Comparison of ENCODE assay signal across 19 cellular contexts in genomic region chr14:49761839-49762551, GRCh38. TPM values are rescaled to one million over a fixed set of nuclear protein-coding genes. Genes with fewer than 3 reads are reported as not detected.
DNase-seq lines count a peak whose midpoint lies in the region; FAIRE-seq and TF ChIP-seq lines count a peak whose summit lies in the region.
"Had no signal": no experiment of that assay in that cellular context is flagged by ENCODE, and none has a peak within 500 bp of the region (broad histone marks: within the 10 kb centered on the region; RNA-seq: fewer than 3 reads in every experiment).

No MANE protein-coding gene starts in this region.

- no peaks in the 10 kb centered on the region for H3K27me3 Mint-ChIP-seq in Caco-2 (ENCODE audit: insufficient read depth, unreplicated experiment)
- H3K27me3 Mint-ChIP-seq: CD4-positive, alpha-beta memory T cell had no signal

- H3K27me3 ChIP-seq in Caco-2 (replicated peaks; ENCODE audit: control insufficient read depth, insufficient read depth, low read length), result no peaks in the 10 kb centered on the region
- H3K27me3 ChIP-seq in osteoblast (ENCODE audit: insufficient read depth, low read length), result no peaks in the 10 kb centered on the region
- H3K27me3 ChIP-seq in suprapubic skin, result no peaks in the 10 kb centered on the region
- no peaks in the 10 kb centered on the region for H3K27me3 ChIP-seq in small intestine (ENCODE audit: control insufficient read depth in 2 of 2, insufficient read depth in 2 of 2, low read length in 2 of 2)

- H3K36me3 Mint-ChIP-seq in Caco-2 (ENCODE audit: insufficient read depth, unreplicated experiment), result no peaks in the 10 kb centered on the region

- no peaks in the 10 kb centered on the region for H4K20me1 ChIP-seq in osteoblast (ENCODE audit: insufficient read depth, low read length)

- no peak for TF ChIP-seq EP300 in suprapubic skin (IDR thresholded peaks at IDR 0.05)

- H3K79me2 ChIP-seq in osteoblast (ENCODE audit: insufficient read depth, low read length), result no peaks in the 10 kb centered on the region

- no peaks in the 10 kb centered on the region for H3K9me3 ChIP-seq in Caco-2
- H3K9me3 ChIP-seq in osteoblast (ENCODE audit: low read depth, low read length), result no peaks in the 10 kb centered on the region
- H3K9me3 ChIP-seq in suprapubic skin, result no peaks in the 10 kb centered on the region
- no peaks in the 10 kb centered on the region for H3K9me3 ChIP-seq in small intestine (ENCODE audit: control insufficient read depth, low read depth)
- H3K9me3 ChIP-seq: HAP-1 had no signal

- POLR2A ChIA-PET in Caco-2 (lab: Charles Lee), result no interaction called here

- no peak overlapping the region for H3K4me2 ChIP-seq in osteoblast (ENCODE audit: insufficient read depth, low read length)
- H3K4me2 ChIP-seq: GM23338 had no signal

- DNase-seq in Caco-2, result peak in 1 of 2 experiments; percentile 50
- no peak for DNase-seq in GM18507 (ENCODE audit: extremely low spot score, insufficient read length, low read depth)
- peak; percentile 53 for DNase-seq in RCC 7860 (ENCODE audit: low spot score)
- no peak for DNase-seq in osteoblast (ENCODE audit: insufficient read length, low spot score, missing footprints)
- no peak for DNase-seq in activated CD4-positive, CD25-positive, alpha-beta regulatory T cell (lab: John Stamatoyannopoulos, UW)
- DNase-seq in suprapubic skin (ENCODE audit: low spot score in 2 of 2), result no peak
- no peak for DNase-seq in small intestine
- no peak for DNase-seq in HCEC 1CT
- DNase-seq: C1 segment of cervical spinal cord; CD4-positive, alpha-beta memory T cell; COR-L47; DMS153; DND-41 had no signal

- H3K4me3 Mint-ChIP-seq in Caco-2 (ENCODE audit: unreplicated experiment), result no peak overlapping the region
- H3K4me3 Mint-ChIP-seq: CD4-positive, alpha-beta memory T cell; GM23338 had no signal

- H3K27ac Mint-ChIP-seq in Caco-2 (ENCODE audit: unreplicated experiment), result peak overlapping the region; percentile 25
- H3K27ac Mint-ChIP-seq: GM23338 had no signal

- no peaks in the 10 kb centered on the region for H3K36me3 ChIP-seq in Caco-2 (ENCODE audit: control insufficient read depth, insufficient read depth, low read length)
- H3K36me3 ChIP-seq in osteoblast (ENCODE audit: insufficient read depth, low read length), result no peaks in the 10 kb centered on the region
- H3K36me3 ChIP-seq in suprapubic skin, result no peaks in the 10 kb centered on the region
- H3K36me3 ChIP-seq in small intestine (ENCODE audit: control insufficient read depth in 2 of 2, insufficient read depth in 2 of 2, low read length in 2 of 2), result no peaks in the 10 kb centered on the region
- H3K36me3 ChIP-seq: HAP-1 had no signal

- CTCF ChIA-PET in Caco-2 (lab: Charles Lee), result interaction anchor here (0.6 kb wide), 2 partner anchors 14 to 287 kb away, joined by 4 to 6 read pairs; no protein-coding TSS in a partner anchor

- WGBS in suprapubic skin, result 84% methylated on average over 6 of the region's 6 CpGs
- 85 to 88% (median 86%) methylated on average over 6 of the region's 6 CpGs for WGBS in small intestine, 3 donors

- H2AFZ ChIP-seq in osteoblast (ENCODE audit: low read length), result no peak overlapping the region
- H2AFZ ChIP-seq: GM23338 had no signal

- no peaks in the 10 kb centered on the region for H3K9me3 Mint-ChIP-seq in Caco-2 (ENCODE audit: unreplicated experiment)
- H3K9me3 Mint-ChIP-seq: CD4-positive, alpha-beta memory T cell; GM23338 had no signal

- H3K4me1 ChIP-seq in Caco-2, result peaks cover 26% of the 10 kb centered on the region
- H3K4me1 ChIP-seq in osteoblast (ENCODE audit: insufficient read depth, low read length), result peaks cover 3% of the 10 kb centered on the region
- peaks cover 5% of the 10 kb centered on the region for H3K4me1 ChIP-seq in suprapubic skin
- no peaks in the 10 kb centered on the region for H3K4me1 ChIP-seq in small intestine (ENCODE audit: control insufficient read depth in 2 of 2, insufficient read depth in 1 of 2, low read depth in 1 of 2, low read length in 1 of 2)

- no peak for TF ChIP-seq CTCF in Caco-2 (IDR thresholded peaks at IDR 0.05; ENCODE audit: insufficient read depth in 1 of 2, low read depth in 1 of 2, low read length in 1 of 2, severe bottlenecking in 1 of 2, unreplicated experiment in 1 of 2)
- no peak for TF ChIP-seq CTCF in osteoblast (IDR thresholded peaks at IDR 0.05; ENCODE audit: extremely low read depth, low read depth, low read length)
- no peak for TF ChIP-seq CTCF in suprapubic skin (IDR thresholded peaks at IDR 0.05)

- no peak overlapping the region for H3K4me3 ChIP-seq in Caco-2 (ENCODE audit: low read depth, low read length)
- no peak overlapping the region for H3K4me3 ChIP-seq in osteoblast (ENCODE audit: insufficient read depth, low read length)
- no peak overlapping the region for H3K4me3 ChIP-seq in suprapubic skin
- H3K4me3 ChIP-seq in small intestine (ENCODE audit: low read depth in 1 of 2, low read length in 2 of 2), result no peak overlapping the region
- H3K4me3 ChIP-seq: GM23338, HAP-1 had no signal

- FAIRE-seq in GM18507 (lab: Jason Lieb, UNC), result peak; percentile 5
- FAIRE-seq in RCC 7860 (lab: Jason Lieb, UNC), result no peak
- no peak for FAIRE-seq in small intestine (lab: Jason Lieb, UNC)
- FAIRE-seq: G401.6, GM12892, GM19239, H54 had no signal

- H3K4me1 Mint-ChIP-seq in Caco-2 (ENCODE audit: low read depth, unreplicated experiment), result peaks cover 10% of the 10 kb centered on the region

- H3K27ac ChIP-seq in osteoblast (ENCODE audit: low read depth, low read length), result peak overlapping the region; percentile 24
- H3K27ac ChIP-seq in suprapubic skin, result no peak overlapping the region
- no peak overlapping the region for H3K27ac ChIP-seq in small intestine (ENCODE audit: low read depth in 1 of 2, low read length in 1 of 2)

- BruUV-seq in Caco-2 (replicated peaks; lab: Mats Ljungman, UMichigan), result no TSS peak

- intact Hi-C loops in Caco-2 (cut with micrococcal nuclease; ENCODE audit: unreplicated experiment), result loop anchor here (10.0 kb wide), 1 partner anchor 343 kb away; no protein-coding TSS in a partner anchor

- no peak for TF ChIP-seq POLR2A in suprapubic skin (IDR thresholded peaks at IDR 0.05)

RNA-seq across cellular contexts. Expression of gene KLHDC2, which starts 6.0 kb away (rescaled TPM):
- total RNA-seq in Caco-2 (2022), result 76.5 and 89.4 TPM in 2 replicates
- total RNA-seq in osteoblast, result 83.2 and 110 TPM in 2 replicates
- 10 to 100 TPM; 43.5 to 93.1 (median 65.3) TPM for total RNA-seq in suprapubic skin
- polyA plus RNA-seq in small intestine, result 100 to 1,000 TPM in 1 of 3 donors, 10 to 100 TPM in 2; 40.0 to 135 (median 82.1) TPM
